Comparison of ENCODE assay signal across 1 cellular context in the genomic region with DNA sequence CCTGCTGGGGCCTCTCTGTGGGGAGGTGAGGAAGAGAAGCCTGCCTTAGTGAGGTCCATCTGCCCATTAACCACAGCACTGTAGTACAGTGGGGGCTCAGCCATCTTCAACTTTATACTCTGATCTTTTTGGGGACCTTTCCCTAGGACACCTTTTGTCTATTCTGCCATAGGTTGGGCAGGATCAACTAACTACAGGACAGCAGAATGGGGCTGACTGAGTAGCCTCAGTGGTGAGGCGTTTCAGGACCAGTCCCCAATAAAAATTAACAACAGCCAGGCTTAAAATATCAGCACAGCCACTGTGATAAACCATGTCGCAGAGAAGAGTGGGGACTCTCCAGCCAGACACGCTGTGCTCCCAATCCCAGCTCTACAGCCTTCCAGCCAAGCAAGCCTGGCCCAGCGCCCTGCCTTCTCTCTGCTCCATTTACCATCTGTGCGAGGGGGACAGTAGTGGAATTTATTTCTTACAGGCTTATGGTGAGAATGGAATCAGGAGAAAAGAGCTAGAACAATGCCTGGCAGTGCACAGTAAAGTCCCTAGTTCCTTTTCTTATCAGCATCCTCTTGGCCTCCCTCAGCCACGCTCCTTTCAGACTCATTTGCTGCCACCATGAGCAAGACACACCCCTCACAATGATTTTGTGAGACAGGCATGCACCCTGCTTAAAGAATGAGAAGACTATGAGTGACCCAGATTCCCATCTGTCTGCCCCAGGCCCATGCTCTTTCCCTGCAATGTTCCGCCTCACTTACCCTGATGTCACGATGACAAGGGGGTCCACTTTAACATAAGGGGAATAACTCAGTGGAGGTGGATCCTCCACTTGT.
TF ChIP-seq lines count a peak whose summit lies in the region.

No MANE protein-coding gene starts in this region.

TF ChIP-seq in HepG2, 621 proteins besides CTCF, POLR2A, EP300 and RAD21 (continued from another document and continues in another):
- TF ChIP-seq ZSCAN31 (CRISPR knock-in tag; IDR thresholded peaks at IDR 0.05; ENCODE audit: low read depth) = no peak; the same call in 1 of the 2 replicates
- no peak for TF ChIP-seq KDM4B (CRISPR knock-in tag; IDR thresholded peaks at IDR 0.05)
- no peak for TF ChIP-seq ZNF451 (CRISPR knock-in tag; IDR thresholded peaks at IDR 0.05)
- peak; percentile 12 for TF ChIP-seq CCAR2 (optimal IDR thresholded peaks at IDR 0.05; ENCODE audit: low read depth, low read length)
- TF ChIP-seq TOE1 (CRISPR knock-in tag; IDR thresholded peaks at IDR 0.05) = no peak
- peak; percentile 35; the same call in 1 of the 2 replicates for TF ChIP-seq ZMAT3 (CRISPR knock-in tag; conservative IDR thresholded peaks at IDR 0.05)
- TF ChIP-seq MTA3 (CRISPR knock-in tag; IDR thresholded peaks at IDR 0.05) = no peak
- no peak for TF ChIP-seq ZFP37 (CRISPR knock-in tag; IDR thresholded peaks at IDR 0.05; ENCODE audit: borderline replicate concordance)
- TF ChIP-seq, protein P1, sequence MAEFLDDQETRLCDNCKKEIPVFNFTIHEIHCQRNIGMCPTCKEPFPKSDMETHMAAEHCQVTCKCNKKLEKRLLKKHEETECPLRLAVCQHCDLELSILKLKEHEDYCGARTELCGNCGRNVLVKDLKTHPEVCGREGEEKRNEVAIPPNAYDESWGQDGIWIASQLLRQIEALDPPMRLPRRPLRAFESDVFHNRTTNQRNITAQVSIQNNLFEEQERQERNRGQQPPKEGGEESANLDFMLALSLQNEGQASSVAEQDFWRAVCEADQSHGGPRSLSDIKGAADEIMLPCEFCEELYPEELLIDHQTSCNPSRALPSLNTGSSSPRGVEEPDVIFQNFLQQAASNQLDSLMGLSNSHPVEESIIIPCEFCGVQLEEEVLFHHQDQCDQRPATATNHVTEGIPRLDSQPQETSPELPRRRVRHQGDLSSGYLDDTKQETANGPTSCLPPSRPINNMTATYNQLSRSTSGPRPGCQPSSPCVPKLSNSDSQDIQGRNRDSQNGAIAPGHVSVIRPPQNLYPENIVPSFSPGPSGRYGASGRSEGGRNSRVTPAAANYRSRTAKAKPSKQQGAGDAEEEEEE (CRISPR knock-in tag; IDR thresholded peaks at IDR 0.05; ENCODE audit: borderline replicate concordance) = no peak
- TF ChIP-seq ZNF550 (CRISPR knock-in tag; IDR thresholded peaks at IDR 0.05; ENCODE audit: borderline replicate concordance) = no peak
- no peak for TF ChIP-seq ZNF337 (CRISPR knock-in tag; IDR thresholded peaks at IDR 0.05; ENCODE audit: borderline replicate concordance, low read depth)
- TF ChIP-seq, protein P2, sequence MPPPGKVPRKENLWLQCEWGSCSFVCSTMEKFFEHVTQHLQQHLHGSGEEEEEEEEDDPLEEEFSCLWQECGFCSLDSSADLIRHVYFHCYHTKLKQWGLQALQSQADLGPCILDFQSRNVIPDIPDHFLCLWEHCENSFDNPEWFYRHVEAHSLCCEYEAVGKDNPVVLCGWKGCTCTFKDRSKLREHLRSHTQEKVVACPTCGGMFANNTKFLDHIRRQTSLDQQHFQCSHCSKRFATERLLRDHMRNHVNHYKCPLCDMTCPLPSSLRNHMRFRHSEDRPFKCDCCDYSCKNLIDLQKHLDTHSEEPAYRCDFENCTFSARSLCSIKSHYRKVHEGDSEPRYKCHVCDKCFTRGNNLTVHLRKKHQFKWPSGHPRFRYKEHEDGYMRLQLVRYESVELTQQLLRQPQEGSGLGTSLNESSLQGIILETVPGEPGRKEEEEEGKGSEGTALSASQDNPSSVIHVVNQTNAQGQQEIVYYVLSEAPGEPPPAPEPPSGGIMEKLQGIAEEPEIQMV (CRISPR knock-in tag; IDR thresholded peaks at IDR 0.05; ENCODE audit: low read depth) = 0 out of 2 replicates have a peak, but pooled peaks have one; percentile 15
- TF ChIP-seq, protein P3, sequence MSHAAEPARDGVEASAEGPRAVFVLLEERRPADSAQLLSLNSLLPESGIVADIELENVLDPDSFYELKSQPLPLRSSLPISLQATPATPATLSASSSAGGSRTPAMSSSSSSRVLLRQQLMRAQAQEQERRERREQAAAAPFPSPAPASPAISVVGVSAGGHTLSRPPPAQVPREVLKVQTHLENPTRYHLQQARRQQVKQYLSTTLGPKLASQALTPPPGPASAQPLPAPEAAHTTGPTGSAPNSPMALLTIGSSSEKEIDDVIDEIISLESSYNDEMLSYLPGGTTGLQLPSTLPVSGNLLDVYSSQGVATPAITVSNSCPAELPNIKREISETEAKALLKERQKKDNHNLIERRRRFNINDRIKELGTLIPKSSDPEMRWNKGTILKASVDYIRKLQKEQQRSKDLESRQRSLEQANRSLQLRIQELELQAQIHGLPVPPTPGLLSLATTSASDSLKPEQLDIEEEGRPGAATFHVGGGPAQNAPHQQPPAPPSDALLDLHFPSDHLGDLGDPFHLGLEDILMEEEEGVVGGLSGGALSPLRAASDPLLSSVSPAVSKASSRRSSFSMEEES (CRISPR knock-in tag; IDR thresholded peaks at IDR 0.05) = no peak
- TF ChIP-seq ZC3H4 (CRISPR knock-in tag; IDR thresholded peaks at IDR 0.05; ENCODE audit: borderline replicate concordance) = peak; percentile 74; the same call in 1 of the 2 replicates
- TF ChIP-seq YY1 (IDR thresholded peaks at IDR 0.05; ENCODE audit: insufficient read depth, insufficient replicate concordance, low read depth, low read length) = no peak
- TF ChIP-seq, protein P4, sequence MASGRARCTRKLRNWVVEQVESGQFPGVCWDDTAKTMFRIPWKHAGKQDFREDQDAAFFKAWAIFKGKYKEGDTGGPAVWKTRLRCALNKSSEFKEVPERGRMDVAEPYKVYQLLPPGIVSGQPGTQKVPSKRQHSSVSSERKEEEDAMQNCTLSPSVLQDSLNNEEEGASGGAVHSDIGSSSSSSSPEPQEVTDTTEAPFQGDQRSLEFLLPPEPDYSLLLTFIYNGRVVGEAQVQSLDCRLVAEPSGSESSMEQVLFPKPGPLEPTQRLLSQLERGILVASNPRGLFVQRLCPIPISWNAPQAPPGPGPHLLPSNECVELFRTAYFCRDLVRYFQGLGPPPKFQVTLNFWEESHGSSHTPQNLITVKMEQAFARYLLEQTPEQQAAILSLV (CRISPR knock-in tag; IDR thresholded peaks at IDR 0.05; ENCODE audit: borderline replicate concordance) = 0 out of 2 replicates have a peak, but pooled peaks have one; percentile 50
- TF ChIP-seq SALL2 (CRISPR knock-in tag; IDR thresholded peaks at IDR 0.05) = no peak
- TF ChIP-seq, protein P5, sequence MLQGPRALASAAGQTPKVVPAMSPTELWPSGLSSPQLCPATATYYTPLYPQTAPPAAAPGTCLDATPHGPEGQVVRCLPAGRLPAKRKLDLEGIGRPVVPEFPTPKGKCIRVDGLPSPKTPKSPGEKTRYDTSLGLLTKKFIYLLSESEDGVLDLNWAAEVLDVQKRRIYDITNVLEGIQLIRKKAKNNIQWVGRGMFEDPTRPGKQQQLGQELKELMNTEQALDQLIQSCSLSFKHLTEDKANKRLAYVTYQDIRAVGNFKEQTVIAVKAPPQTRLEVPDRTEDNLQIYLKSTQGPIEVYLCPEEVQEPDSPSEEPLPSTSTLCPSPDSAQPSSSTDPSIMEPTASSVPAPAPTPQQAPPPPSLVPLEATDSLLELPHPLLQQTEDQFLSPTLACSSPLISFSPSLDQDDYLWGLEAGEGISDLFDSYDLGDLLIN (CRISPR knock-in tag; IDR thresholded peaks at IDR 0.05; ENCODE audit: borderline replicate concordance) = no peak
- no peak for TF ChIP-seq FOXK1 (CRISPR knock-in tag; IDR thresholded peaks at IDR 0.05; ENCODE audit: borderline replicate concordance, low read depth)
- TF ChIP-seq ZNF563 (CRISPR knock-in tag; IDR thresholded peaks at IDR 0.05) = no peak
- no peak for TF ChIP-seq ZNF256 (CRISPR knock-in tag; conservative IDR thresholded peaks at IDR 0.05)
- TF ChIP-seq, protein P6, sequence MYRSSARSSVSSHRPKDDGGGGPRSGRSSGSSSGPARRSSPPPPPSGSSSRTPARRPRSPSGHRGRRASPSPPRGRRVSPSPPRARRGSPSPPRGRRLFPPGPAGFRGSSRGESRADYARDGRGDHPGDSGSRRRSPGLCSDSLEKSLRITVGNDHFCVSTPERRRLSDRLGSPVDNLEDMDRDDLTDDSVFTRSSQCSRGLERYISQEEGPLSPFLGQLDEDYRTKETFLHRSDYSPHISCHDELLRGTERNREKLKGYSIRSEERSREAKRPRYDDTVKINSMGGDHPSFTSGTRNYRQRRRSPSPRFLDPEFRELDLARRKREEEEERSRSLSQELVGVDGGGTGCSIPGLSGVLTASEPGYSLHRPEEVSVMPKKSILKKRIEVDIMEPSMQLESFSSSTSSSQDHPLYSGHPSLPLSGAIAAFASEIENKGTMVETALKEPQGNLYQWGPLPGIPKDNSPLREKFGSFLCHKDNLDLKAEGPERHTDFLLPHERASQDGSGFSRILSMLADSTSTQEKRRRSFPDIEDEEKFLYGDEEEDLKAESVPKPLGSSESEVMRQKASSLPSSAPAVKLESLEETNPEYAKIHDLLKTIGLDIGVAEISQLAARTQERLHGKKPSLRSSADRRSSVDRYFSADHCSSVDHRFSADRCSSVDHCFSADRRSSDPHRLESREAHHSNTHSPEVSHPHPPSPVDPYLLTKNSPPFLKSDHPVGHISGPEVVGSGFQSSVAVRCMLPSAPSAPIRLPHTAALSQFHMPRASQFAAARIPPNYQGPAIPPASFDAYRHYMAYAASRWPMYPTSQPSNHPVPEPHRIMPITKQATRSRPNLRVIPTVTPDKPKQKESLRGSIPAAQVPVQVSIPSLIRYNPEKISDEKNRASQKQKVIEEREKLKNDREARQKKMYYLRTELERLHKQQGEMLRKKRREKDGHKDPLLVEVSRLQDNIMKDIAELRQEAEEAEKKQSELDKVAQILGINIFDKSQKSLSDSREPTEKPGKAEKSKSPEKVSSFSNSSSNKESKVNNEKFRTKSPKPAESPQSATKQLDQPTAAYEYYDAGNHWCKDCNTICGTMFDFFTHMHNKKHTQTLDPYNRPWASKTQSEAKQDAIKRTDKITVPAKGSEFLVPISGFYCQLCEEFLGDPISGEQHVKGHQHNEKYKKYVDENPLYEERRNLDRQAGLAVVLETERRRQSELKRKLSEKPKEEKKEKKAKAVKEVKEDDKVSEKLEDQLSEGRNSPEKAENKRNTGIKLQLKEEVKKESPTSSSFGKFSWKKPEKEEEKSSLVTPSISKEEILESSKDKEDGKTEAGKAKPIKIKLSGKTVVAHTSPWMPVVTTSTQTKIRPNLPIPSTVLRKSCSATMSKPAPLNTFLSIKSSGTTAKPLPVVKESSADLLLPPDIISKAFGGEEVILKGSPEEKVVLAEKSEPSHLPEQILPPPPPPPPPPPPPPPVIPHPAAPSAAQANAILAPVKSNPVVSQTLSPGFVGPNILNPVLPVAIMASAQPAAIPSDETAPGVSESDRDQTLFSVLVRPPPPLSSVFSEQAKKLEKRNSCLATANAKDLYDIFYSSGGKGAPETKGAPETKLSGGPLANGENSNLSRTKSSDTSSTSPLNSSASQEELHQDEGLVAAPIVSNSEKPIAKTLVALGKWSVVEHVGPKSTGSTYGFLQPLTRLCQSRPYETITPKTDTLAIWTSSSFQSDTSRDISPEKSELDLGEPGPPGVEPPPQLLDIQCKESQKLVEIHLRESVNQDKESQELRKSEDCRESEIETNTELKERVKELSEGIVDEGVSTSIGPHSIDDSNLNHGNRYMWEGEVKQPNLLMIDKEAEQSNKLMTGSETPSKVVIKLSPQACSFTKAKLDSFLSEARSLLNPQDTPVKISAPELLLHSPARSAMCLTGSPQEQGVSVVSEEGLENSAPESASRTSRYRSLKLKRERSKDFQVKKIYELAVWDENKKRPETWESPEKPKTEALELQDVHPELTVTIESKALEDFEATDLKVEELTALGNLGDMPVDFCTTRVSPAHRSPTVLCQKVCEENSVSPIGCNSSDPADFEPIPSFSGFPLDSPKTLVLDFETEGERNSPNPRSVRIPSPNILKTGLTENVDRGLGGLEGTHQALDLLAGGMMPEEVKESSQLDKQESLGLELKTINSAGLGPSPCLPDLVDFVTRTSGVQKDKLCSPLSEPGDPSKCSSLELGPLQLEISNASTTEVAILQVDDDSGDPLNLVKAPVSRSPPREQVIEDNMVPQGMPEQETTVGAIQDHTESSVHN (CRISPR knock-in tag; IDR thresholded peaks at IDR 0.05) = no peak
- TF ChIP-seq GLI4 (CRISPR knock-in tag; IDR thresholded peaks at IDR 0.05; ENCODE audit: borderline replicate concordance) = peak; percentile 73
- TF ChIP-seq, protein P7, sequence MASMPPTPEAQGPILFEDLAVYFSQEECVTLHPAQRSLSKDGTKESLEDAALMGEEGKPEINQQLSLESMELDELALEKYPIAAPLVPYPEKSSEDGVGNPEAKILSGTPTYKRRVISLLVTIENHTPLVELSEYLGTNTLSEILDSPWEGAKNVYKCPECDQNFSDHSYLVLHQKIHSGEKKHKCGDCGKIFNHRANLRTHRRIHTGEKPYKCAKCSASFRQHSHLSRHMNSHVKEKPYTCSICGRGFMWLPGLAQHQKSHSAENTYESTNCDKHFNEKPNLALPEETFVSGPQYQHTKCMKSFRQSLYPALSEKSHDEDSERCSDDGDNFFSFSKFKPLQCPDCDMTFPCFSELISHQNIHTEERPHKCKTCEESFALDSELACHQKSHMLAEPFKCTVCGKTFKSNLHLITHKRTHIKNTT (CRISPR knock-in tag; IDR thresholded peaks at IDR 0.05) = no peak
- TF ChIP-seq, protein P8, sequence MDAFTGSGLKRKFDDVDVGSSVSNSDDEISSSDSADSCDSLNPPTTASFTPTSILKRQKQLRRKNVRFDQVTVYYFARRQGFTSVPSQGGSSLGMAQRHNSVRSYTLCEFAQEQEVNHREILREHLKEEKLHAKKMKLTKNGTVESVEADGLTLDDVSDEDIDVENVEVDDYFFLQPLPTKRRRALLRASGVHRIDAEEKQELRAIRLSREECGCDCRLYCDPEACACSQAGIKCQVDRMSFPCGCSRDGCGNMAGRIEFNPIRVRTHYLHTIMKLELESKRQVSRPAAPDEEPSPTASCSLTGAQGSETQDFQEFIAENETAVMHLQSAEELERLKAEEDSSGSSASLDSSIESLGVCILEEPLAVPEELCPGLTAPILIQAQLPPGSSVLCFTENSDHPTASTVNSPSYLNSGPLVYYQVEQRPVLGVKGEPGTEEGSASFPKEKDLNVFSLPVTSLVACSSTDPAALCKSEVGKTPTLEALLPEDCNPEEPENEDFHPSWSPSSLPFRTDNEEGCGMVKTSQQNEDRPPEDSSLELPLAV (CRISPR knock-in tag; conservative IDR thresholded peaks at IDR 0.05; ENCODE audit: low read depth) = no peak
- TF ChIP-seq CCDC6 (CRISPR knock-in tag; IDR thresholded peaks at IDR 0.05) = no peak
- no peak for TF ChIP-seq REL (CRISPR knock-in tag; conservative IDR thresholded peaks at IDR 0.05)
- no peak for TF ChIP-seq SUZ12 (IDR thresholded peaks at IDR 0.05; ENCODE audit: low read depth, low read length)
- 0 out of 2 replicates have a peak, but pooled peaks have one; percentile 15 for TF ChIP-seq CC2D1A (CRISPR knock-in tag; IDR thresholded peaks at IDR 0.05)
- TF ChIP-seq HDAC6 (IDR thresholded peaks at IDR 0.05; ENCODE audit: low read depth, low read length) = no peak
- 0 out of 2 replicates have a peak, but pooled peaks have one; percentile 43 for TF ChIP-seq ZNF782 (CRISPR knock-in tag; IDR thresholded peaks at IDR 0.05; ENCODE audit: borderline replicate concordance)
- TF ChIP-seq, protein P9, sequence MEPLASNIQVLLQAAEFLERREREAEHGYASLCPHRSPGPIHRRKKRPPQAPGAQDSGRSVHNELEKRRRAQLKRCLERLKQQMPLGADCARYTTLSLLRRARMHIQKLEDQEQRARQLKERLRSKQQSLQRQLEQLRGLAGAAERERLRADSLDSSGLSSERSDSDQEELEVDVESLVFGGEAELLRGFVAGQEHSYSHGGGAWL (CRISPR knock-in tag; IDR thresholded peaks at IDR 0.05) = no peak
- TF ChIP-seq ARNT (IDR thresholded peaks at IDR 0.05) = no peak
